8 cellular contexts compared by ENCODE assay signal in genomic region chr20:45833883-45834796, GRCh38. TPM values are rescaled to one million over a fixed set of nuclear protein-coding genes. Genes with fewer than 3 reads are reported as not detected.
DNase-seq lines count a peak whose midpoint lies in the region; ATAC-seq and TF ChIP-seq lines count a peak whose summit lies in the region.

No MANE protein-coding gene starts in this region.

- no peak for TF ChIP-seq CTCF in body of pancreas (IDR thresholded peaks at IDR 0.05)

- DNase-seq in COLO668 (lab: John Stamatoyannopoulos, UW; ENCODE audit: unreplicated experiment) (peak; percentile 45), T follicular helper cell (ENCODE audit: low read depth) (peak; percentile 12), body of pancreas (peak; percentile 57 to 74 (median 63)), hypothalamus (lab: John Stamatoyannopoulos, UW) (peak in 48 of 51 donors; percentile 23 to 86 (median 66)), putamen (ENCODE audit: low spot score) (peak; percentile 70), inferior parietal cortex (ENCODE audit: extremely low spot score) (no peak), COR-L47 (lab: John Stamatoyannopoulos, UW) (no peak)

- H3K36me3 ChIP-seq in body of pancreas (replicated peaks in 1 of 2; ENCODE audit: insufficient read depth in 1 of 2, low read depth in 2 of 2), result no peaks in the 10 kb centered on the region

- H3K27me3 ChIP-seq in body of pancreas, result no peaks in the 10 kb centered on the region

- TF ChIP-seq POLR2A in body of pancreas (IDR thresholded peaks at IDR 0.05), result peak in 2 of 3 donors; percentile 25 to 27

- H3K27ac ChIP-seq in body of pancreas, result peak overlapping the region; percentile 72 to 89 (median 77)

- H3K4me3 ChIP-seq in body of pancreas, result peak overlapping the region; percentile 47 to 68

- intact Hi-C loops in body of pancreas (cut with DNase I), result no loop called here

- H3K9me3 ChIP-seq in body of pancreas, result no peaks in the 10 kb centered on the region

- H3K4me1 ChIP-seq in body of pancreas, result peaks cover 24% of the 10 kb centered on the region

- ATAC-seq in HG03521 (IDR thresholded peaks at IDR 0.05; ENCODE audit: unreplicated experiment) (peak; percentile 27), body of pancreas (peak; percentile 76)

- WGBS in body of pancreas, 2 donors, result 5% methylated on average over 55 of the region's 71 CpGs; no CpG with 5 or more reads in 1 of the 2 donors

RNA-seq across cellular contexts. Expression of gene SNX21, which starts 0.5 kb away (rescaled TPM):
- 10 to 100 TPM; 42.8 to 46.5 TPM for total RNA-seq in body of pancreas

RNA-seq across cellular contexts. Expression of gene TNNC2, which starts 7.0 kb away (rescaled TPM):
- not detected for total RNA-seq in body of pancreas

RNA-seq across cellular contexts. Expression of gene UBE2C, which starts 21.7 kb away (rescaled TPM):
- total RNA-seq in body of pancreas, result not detected

RNA-seq across cellular contexts. Expression of gene ACOT8, which starts 23.1 kb away (rescaled TPM):
- 10 to 100 TPM; 36.8 to 42.8 TPM for total RNA-seq in body of pancreas

RNA-seq across cellular contexts. Expression of gene ZSWIM3, which starts 23.3 kb away (rescaled TPM):
- total RNA-seq in body of pancreas, result 1 to 10 TPM; 1.6 to 2.1 TPM

Comparison
In these comparisons a context has a peak if more than half of its experiments do, and no peak if none do; other contexts are left out.
1. DNase-seq: peak in COLO668 (single experiment), T follicular helper cell (single experiment), body of pancreas (4 of 4), hypothalamus (48 of 51) and putamen (single experiment); none in inferior parietal cortex (single experiment) and COR-L47 (single experiment).